ENCODE assay signal across 9 cellular contexts in the genomic region with DNA sequence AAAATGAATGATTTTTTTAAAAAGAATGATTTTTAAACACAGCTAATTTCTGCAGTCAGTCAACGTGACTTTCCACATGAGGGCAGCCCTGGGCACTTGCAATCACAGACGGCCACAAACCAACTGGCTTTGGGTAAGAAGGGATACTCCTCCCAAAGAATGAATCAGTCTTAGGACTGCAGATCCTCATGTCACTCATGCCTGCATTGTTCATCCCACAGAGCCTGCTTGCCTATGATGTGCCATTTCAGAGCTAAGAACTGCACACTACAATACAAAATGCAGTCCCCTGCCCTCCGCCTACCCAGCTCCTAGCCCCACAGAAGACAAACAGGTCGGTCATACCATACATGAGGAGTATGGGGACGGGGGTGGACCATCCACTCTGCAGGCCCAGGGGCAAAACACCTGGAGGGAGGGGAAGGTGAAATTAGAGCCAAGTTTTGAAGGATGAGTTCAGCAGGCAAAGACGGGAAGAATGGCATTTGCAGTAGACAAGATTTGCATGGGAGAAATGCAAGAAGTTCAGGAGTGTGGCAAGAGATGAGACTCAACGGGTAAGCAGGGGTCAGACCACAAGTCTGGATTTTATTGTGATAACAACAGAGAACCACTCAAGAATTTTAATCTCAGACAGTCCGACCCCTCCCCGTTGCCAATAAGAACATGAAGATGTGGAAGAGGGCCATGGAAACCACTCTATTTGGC. TPM values are rescaled to one million over a fixed set of nuclear protein-coding genes. Genes with fewer than 3 reads are reported as not detected.
DNase-seq lines count a peak whose midpoint lies in the region; ATAC-seq and TF ChIP-seq lines count a peak whose summit lies in the region.
"Had no signal": no experiment of that assay in that cellular context is flagged by ENCODE, and none has a peak within 500 bp of the region (broad histone marks: within the 10 kb centered on the region; RNA-seq: fewer than 3 reads in every experiment).

No MANE protein-coding gene starts in this region.

- no peak overlapping the region for H2BK5ac ChIP-seq in mesenchymal stem cell (ENCODE audit: low read depth, low read length, poor library complexity, severe bottlenecking)

- DNase-seq in AG09319 (ENCODE audit: extremely low read depth, low read depth), result no peak
- DNase-seq in HT1080 (ENCODE audit: low read depth), result peak; percentile 88
- DNase-seq in astrocyte of the spinal cord (ENCODE audit: low read depth, low spot score), result peak; percentile 85
- peak; percentile 86 for DNase-seq in mesenchymal stem cell
- no peak for DNase-seq in stimulated activated CD4-positive, alpha-beta T cell treated with anti-CD3 and anti-CD28 coated beads, Interleukin-4, amount 100 ng/mL, for 24 hours
- no peak for DNase-seq in activated naive CD4-positive, alpha-beta T cell treated with anti-CD3 and anti-CD28 coated beads for 36 hours
- DNase-seq in NCI-H748 (lab: John Stamatoyannopoulos, UW; ENCODE audit: unreplicated experiment), result no peak
- DNase-seq in T-cell, result no peak
- DNase-seq: activated naive CD8-positive, alpha-beta T cell treated with anti-CD3 and anti-CD28 coated beads for 36 hours had no signal

- H3K79me1 ChIP-seq in mesenchymal stem cell (replicated peaks; ENCODE audit: low read length, poor library complexity, severe bottlenecking), result peaks cover 7% of the 10 kb centered on the region

- POLR2A ChIA-PET in T-cell (lab: Charles Lee), result no interaction called here

- H3K4me3 Mint-ChIP-seq in activated naive CD4-positive, alpha-beta T cell treated with anti-CD3 and anti-CD28 coated beads for 36 hours, result no peak overlapping the region
- H3K4me3 Mint-ChIP-seq in T-cell, result no peak overlapping the region
- H3K4me3 Mint-ChIP-seq: activated naive CD8-positive, alpha-beta T cell treated with anti-CD3 and anti-CD28 coated beads for 36 hours had no signal

- no peak overlapping the region for H2BK15ac ChIP-seq in mesenchymal stem cell (ENCODE audit: low read depth, poor library complexity, severe bottlenecking)

- no peak overlapping the region for H3K4me3 ChIP-seq in astrocyte of the spinal cord (ENCODE audit: low read depth, low read length)
- peak overlapping the region in 1 of 2 experiments; percentile 13 for H3K4me3 ChIP-seq in mesenchymal stem cell (ENCODE audit: insufficient read depth in 1 of 2, low read depth in 1 of 2, low read length in 2 of 2)

- no peaks in the 10 kb centered on the region for H3K27me3 Mint-ChIP-seq in activated naive CD4-positive, alpha-beta T cell treated with anti-CD3 and anti-CD28 coated beads for 36 hours (ENCODE audit: low read depth)
- H3K27me3 Mint-ChIP-seq in T-cell, result no peaks in the 10 kb centered on the region
- H3K27me3 Mint-ChIP-seq: activated naive CD8-positive, alpha-beta T cell treated with anti-CD3 and anti-CD28 coated beads for 36 hours had no signal

- TF ChIP-seq CTCF in AG09319 (IDR thresholded peaks at IDR 0.05; ENCODE audit: low read depth, low read length) (peak; percentile 68), astrocyte of the spinal cord (IDR thresholded peaks at IDR 0.05; ENCODE audit: low read depth, low read length) (peak; percentile 61)

- intact Hi-C loops in activated naive CD4-positive, alpha-beta T cell treated with anti-CD3 and anti-CD28 coated beads for 36 hours (cut with micrococcal nuclease), result loop anchor here (5.0 kb wide), 1 partner anchor 42 kb away; no protein-coding TSS in a partner anchor

- H2BK120ac ChIP-seq in mesenchymal stem cell (ENCODE audit: low read depth, low read length), result no peak overlapping the region

- ATAC-seq in T-cell (replicated peaks in 1 of 4), result no peak

- H3K9me3 ChIP-seq in mesenchymal stem cell (ENCODE audit: control insufficient read depth, low read length), result no peaks in the 10 kb centered on the region

- CTCF ChIA-PET in activated naive CD4-positive, alpha-beta T cell treated with anti-CD3 and anti-CD28 coated beads for 36 hours (lab: Charles Lee), result no interaction called here
- CTCF ChIA-PET in T-cell (lab: Charles Lee), result no interaction called here

- in situ Hi-C loops in astrocyte of the spinal cord (cut with HindIII; ENCODE audit: low sequenced_read_pairs), result no loop called here

- no peak overlapping the region for H3K23ac ChIP-seq in mesenchymal stem cell (ENCODE audit: low read length in 2 of 2)

- H3K4ac ChIP-seq in mesenchymal stem cell (ENCODE audit: low read depth in 1 of 2, low read length in 2 of 2), result no peak overlapping the region

- no peak overlapping the region for H2AFZ ChIP-seq in mesenchymal stem cell (ENCODE audit: low read depth, low read length)

- H3K18ac ChIP-seq in mesenchymal stem cell (ENCODE audit: low read depth in 1 of 2, low read length in 2 of 2), result peak overlapping the region in 1 of 2 experiments; percentile 54

- no peaks in the 10 kb centered on the region for H3K9me3 Mint-ChIP-seq in activated naive CD4-positive, alpha-beta T cell treated with anti-CD3 and anti-CD28 coated beads for 36 hours
- H3K9me3 Mint-ChIP-seq in T-cell, result no peaks in the 10 kb centered on the region
- H3K9me3 Mint-ChIP-seq: activated naive CD8-positive, alpha-beta T cell treated with anti-CD3 and anti-CD28 coated beads for 36 hours had no signal

- no peak overlapping the region for H3K9ac ChIP-seq in mesenchymal stem cell (ENCODE audit: low read length)

- no peak overlapping the region for H4K91ac ChIP-seq in mesenchymal stem cell (ENCODE audit: low read length)

- H3K4me2 ChIP-seq in mesenchymal stem cell (ENCODE audit: low read length, poor library complexity, severe bottlenecking), result no peak overlapping the region

- H3K4me1 Mint-ChIP-seq in activated naive CD4-positive, alpha-beta T cell treated with anti-CD3 and anti-CD28 coated beads for 36 hours (ENCODE audit: low read depth), result peaks cover 26% of the 10 kb centered on the region
- H3K4me1 Mint-ChIP-seq in T-cell, result peaks cover 31 to 45% (median 45%) of the 10 kb centered on the region in 3 donors

- H3K27ac Mint-ChIP-seq in activated naive CD4-positive, alpha-beta T cell treated with anti-CD3 and anti-CD28 coated beads for 36 hours, result no peak overlapping the region
- no peak overlapping the region for H3K27ac Mint-ChIP-seq in T-cell
- H3K27ac Mint-ChIP-seq: activated naive CD8-positive, alpha-beta T cell treated with anti-CD3 and anti-CD28 coated beads for 36 hours had no signal

- H3K27ac ChIP-seq in mesenchymal stem cell (ENCODE audit: low read length, poor library complexity, severe bottlenecking), result peak overlapping the region; percentile 21

- H3K14ac ChIP-seq in mesenchymal stem cell (ENCODE audit: low read length in 2 of 2), result peak overlapping the region in 1 of 2 experiments; percentile 44

- no peak overlapping the region for H2AK5ac ChIP-seq in mesenchymal stem cell (ENCODE audit: low read length, severe bottlenecking)

- peaks cover 23% of the 10 kb centered on the region for H3K4me1 ChIP-seq in mesenchymal stem cell (ENCODE audit: control insufficient read depth, insufficient read depth, low read depth, low read length)

- H2BK12ac ChIP-seq in mesenchymal stem cell (ENCODE audit: low read length in 2 of 2), result peak overlapping the region in 1 of 2 experiments; percentile 12

- peaks cover 2% of the 10 kb centered on the region for H3K36me3 Mint-ChIP-seq in activated naive CD4-positive, alpha-beta T cell treated with anti-CD3 and anti-CD28 coated beads for 36 hours (ENCODE audit: low read depth)
- peaks cover 12% of the 10 kb centered on the region for H3K36me3 Mint-ChIP-seq in T-cell

- WGBS in mesenchymal stem cell, result 51% methylated on average over 7 of the region's 9 CpGs

- H3K36me3 ChIP-seq in mesenchymal stem cell (ENCODE audit: control insufficient read depth in 1 of 2, insufficient read depth in 2 of 2, low read depth in 1 of 2, low read length in 2 of 2), result peaks cover 0 to 8% of the 10 kb centered on the region in 2 experiments

- H4K8ac ChIP-seq in mesenchymal stem cell (ENCODE audit: low read length), result no peak overlapping the region

- no peaks in the 10 kb centered on the region for H3K27me3 ChIP-seq in mesenchymal stem cell (ENCODE audit: control insufficient read depth in 1 of 2, insufficient read depth in 1 of 2, low read length in 2 of 2)

RNA-seq across cellular contexts. Expression of a gene that starts 24.7 kb away (rescaled TPM):
- total RNA-seq in HT1080 (2014; rRNA removed; shearing (Covaris generic)), result 47.9 and 53.9 TPM in 2 replicates
- polyA plus RNA-seq in HT1080 (2015; cell fraction: cytosol; rRNA removed), result 64.3 and 71.1 TPM in 2 replicates
- polyA plus RNA-seq in HT1080 (2015; cell fraction: nucleus; rRNA removed), result 111 and 115 TPM in 2 replicates
- 33.2 TPM for polyA plus RNA-seq in mesenchymal stem cell (2013, experiment 1 of 2)
- polyA plus RNA-seq in mesenchymal stem cell (2013, experiment 2 of 2), result 35.1 TPM
- 10 to 100 TPM; 31.2 to 32.9 TPM for total RNA-seq in activated naive CD4-positive, alpha-beta T cell treated with anti-CD3 and anti-CD28 coated beads for 36 hours
- 10 to 100 TPM; 25.9 to 49.0 (median 40.4) TPM for total RNA-seq in T-cell

Comparison
In these comparisons a context has a peak if more than half of its experiments do, and no peak if none do; other contexts are left out.
1. DNase-seq: peak in HT1080 (single experiment), astrocyte of the spinal cord (single experiment) and mesenchymal stem cell (single experiment); none in AG09319 (single experiment), stimulated activated CD4-positive, alpha-beta T cell treated with anti-CD3 and anti-CD28 coated beads, Interleukin-4, amount 100 ng/mL, for 24 hours (single experiment), activated naive CD4-positive, alpha-beta T cell treated with anti-CD3 and anti-CD28 coated beads for 36 hours (single experiment), NCI-H748 (single experiment) and T-cell (0 of 34).